8 cellular contexts compared by ENCODE assay signal in the genomic region with DNA sequence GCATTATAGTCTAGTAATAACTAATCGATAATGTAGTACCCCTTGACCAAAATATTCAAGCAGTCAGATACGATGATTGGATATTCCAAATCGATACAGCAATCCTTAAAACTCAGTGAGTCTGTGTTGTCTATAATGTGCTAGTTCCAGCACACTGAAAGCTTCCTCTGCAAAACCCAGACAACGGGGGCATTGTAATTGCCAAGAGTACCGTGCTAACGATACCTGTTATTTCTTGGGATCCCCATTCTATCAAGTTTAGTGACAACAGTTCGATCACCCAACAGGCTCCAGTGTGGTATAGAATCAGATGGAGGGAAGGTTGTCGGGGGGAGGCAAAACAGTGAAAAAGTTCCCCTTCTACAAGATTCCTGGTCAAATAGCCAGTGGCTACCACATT. TPM values are rescaled to one million over a fixed set of nuclear protein-coding genes. Genes with fewer than 3 reads are reported as not detected.
DNase-seq lines count a peak whose midpoint lies in the region; ATAC-seq and TF ChIP-seq lines count a peak whose summit lies in the region.

No MANE protein-coding gene starts in this region.

- H3K27me3 ChIP-seq in left ventricle myocardium inferior (ENCODE audit: low read depth) (no peaks in the 10 kb centered on the region), brain microvascular endothelial cell (replicated peaks) (no peaks in the 10 kb centered on the region), mononuclear cell (ENCODE audit: insufficient read depth, low read length) (no peaks in the 10 kb centered on the region), vagina (no peaks in the 10 kb centered on the region)

- TF ChIP-seq CTCF in left ventricle myocardium inferior (IDR thresholded peaks at IDR 0.05; ENCODE audit: borderline replicate concordance) (no peak), brain microvascular endothelial cell (IDR thresholded peaks at IDR 0.05; ENCODE audit: low read depth, low read length, missing control alignments) (no peak), vagina (IDR thresholded peaks at IDR 0.05) (no peak)

- in situ Hi-C loops in brain microvascular endothelial cell (cut with HindIII; ENCODE audit: low pct_ligation_motif_present, low sequenced_read_pairs), result no loop called here

- no peaks in the 10 kb centered on the region for H3K9me3 ChIP-seq in left ventricle myocardium inferior (replicated peaks)
- no peaks in the 10 kb centered on the region for H3K9me3 ChIP-seq in mononuclear cell (ENCODE audit: low read depth, low read length)
- H3K9me3 ChIP-seq in vagina, result no peaks in the 10 kb centered on the region

- peaks cover 55% of the 10 kb centered on the region for H3K4me1 ChIP-seq in left ventricle myocardium inferior
- H3K4me1 ChIP-seq in mononuclear cell (ENCODE audit: insufficient read depth, low read length), result peaks cover 36% of the 10 kb centered on the region
- H3K4me1 ChIP-seq in vagina, result peaks cover 53% of the 10 kb centered on the region

- H3K36me3 ChIP-seq in left ventricle myocardium inferior (no peaks in the 10 kb centered on the region), brain microvascular endothelial cell (replicated peaks) (no peaks in the 10 kb centered on the region), vagina (no peaks in the 10 kb centered on the region)

- peak overlapping the region; percentile 76 for H3K4me3 ChIP-seq in left ventricle myocardium inferior
- peak overlapping the region; percentile 69 for H3K4me3 ChIP-seq in brain microvascular endothelial cell (ENCODE audit: low read depth, low read length)
- peak overlapping the region; percentile 68 for H3K4me3 ChIP-seq in mononuclear cell (ENCODE audit: low read length)
- peak overlapping the region; percentile 61 for H3K4me3 ChIP-seq in vagina

- no peak for ATAC-seq in Right ventricle myocardium superior (ENCODE audit: poor library complexity)

- no peak for TF ChIP-seq POLR2A in vagina (IDR thresholded peaks at IDR 0.05)

- H3K27ac ChIP-seq in left ventricle myocardium inferior (replicated peaks), result peak overlapping the region; percentile 100
- H3K27ac ChIP-seq in brain microvascular endothelial cell, result no peak overlapping the region
- H3K27ac ChIP-seq in vagina, result peak overlapping the region; percentile 100

- no peak for DNase-seq in left ventricle myocardium inferior
- no peak for DNase-seq in Right ventricle myocardium superior
- DNase-seq in brain microvascular endothelial cell, result no peak
- no peak for DNase-seq in vagina (ENCODE audit: extremely low spot score in 2 of 2)
- DNase-seq in stimulated activated naive CD4-positive, alpha-beta T cell treated with Interleukin-2 at 50 U/mL for 16 hours (lab: John Stamatoyannopoulos, UW), result no peak
- DNase-seq in iPS-NIHi7 (ENCODE audit: extremely low spot score), result no peak
- DNase-seq in middle frontal gyrus (ENCODE audit: extremely low spot score, low spot score), result no peak

- intact Hi-C loops in left ventricle myocardium inferior (cut with micrococcal nuclease) (loop anchor here (10.0 kb wide), 1 partner anchor 246 kb away; no protein-coding TSS in a partner anchor), Right ventricle myocardium superior (cut with DNase I) (loop anchor here (2.0 to 5.0 kb wide), 2 partner anchors 246 to 292 kb away; no protein-coding TSS in a partner anchor), vagina (cut with DNase I) (loop anchor here (2.0 to 5.0 kb wide), 2 partner anchors 218 to 728 kb away; no protein-coding TSS in a partner anchor)

RNA-seq across cellular contexts. Expression of a gene that starts 0.9 kb away (rescaled TPM):
- total RNA-seq in left ventricle myocardium inferior, result 13.2 TPM
- total RNA-seq in Right ventricle myocardium superior, result 13.0 TPM
- total RNA-seq in mononuclear cell, result 2.2 TPM
- 11.8 TPM for total RNA-seq in vagina
